ENCODE assay signal across 1 cellular context in genomic region chrX:13933851-13934250, GRCh38.
TF ChIP-seq lines count a peak whose summit lies in the region.

No MANE protein-coding gene starts in this region.

TF ChIP-seq in H1, 55 proteins besides CTCF, POLR2A, EP300 and RAD21 (continued from another document):
- TF ChIP-seq ATF3 (IDR thresholded peaks at IDR 0.05; ENCODE audit: insufficient read depth, low read depth, low read length) (no peak), CBX8 (IDR thresholded peaks at IDR 0.05; ENCODE audit: borderline replicate concordance, low read depth, low read length) (no peak), KDM5A (IDR thresholded peaks at IDR 0.05; ENCODE audit: low read length) (no peak), PHF8 (conservative IDR thresholded peaks at IDR 0.05; ENCODE audit: low read depth, low read length) (no peak), SP4 (IDR thresholded peaks at IDR 0.05; ENCODE audit: low read length) (no peak), JUN (IDR thresholded peaks at IDR 0.05; ENCODE audit: low read depth, low read length) (no peak), SAP30 (IDR thresholded peaks at IDR 0.05; ENCODE audit: insufficient read depth, insufficient replicate concordance, low read length) (no peak), SIX5 (IDR thresholded peaks at IDR 0.05; ENCODE audit: low read depth, low read length) (no peak)
